In the genomic region with DNA sequence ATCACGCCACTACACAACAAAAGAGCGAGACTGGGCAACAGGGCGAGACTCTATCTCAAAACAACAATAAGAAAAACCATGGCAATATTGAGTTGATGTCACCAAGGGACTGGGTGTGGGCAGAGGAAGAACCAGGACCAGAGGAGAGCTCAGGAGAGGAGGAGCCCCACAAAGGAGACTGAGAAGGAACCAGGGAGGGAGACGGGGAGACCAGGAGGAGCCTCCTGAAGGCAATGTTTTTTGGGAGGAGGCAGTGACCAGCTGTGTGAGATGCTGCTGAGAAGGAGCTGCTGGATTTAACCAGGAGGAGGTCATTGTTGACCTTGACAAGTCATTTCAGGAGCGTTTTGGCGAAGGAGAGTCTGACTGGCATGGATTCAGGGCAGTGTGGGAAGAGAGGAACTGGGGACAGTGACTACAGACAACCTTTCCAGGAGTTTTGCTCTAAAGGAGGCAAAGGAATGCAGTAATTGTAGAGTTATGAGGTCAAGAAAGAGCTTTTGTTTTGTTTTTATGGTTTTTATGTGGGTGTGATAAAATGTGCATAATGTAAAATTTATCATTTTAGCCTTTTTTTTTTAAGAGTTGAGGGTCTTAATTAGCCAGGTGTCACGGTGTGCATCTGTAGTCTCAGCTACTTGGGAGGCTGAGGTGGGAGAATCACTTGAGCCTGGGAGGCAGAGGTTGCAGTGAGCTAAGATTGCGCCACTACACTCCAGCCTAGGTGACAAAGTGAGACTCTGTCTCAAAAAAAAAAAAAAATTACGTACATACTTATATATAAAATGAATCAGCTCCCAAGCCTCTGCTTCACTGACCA, we compare ENCODE assay signal across 19 cellular contexts. TPM values are rescaled to one million over a fixed set of nuclear protein-coding genes. Genes with fewer than 3 reads are reported as not detected.
A peak's percentile ranks its signal among the peaks of the same experiment; 100 is the strongest.
DNase-seq lines count a peak whose midpoint lies in the region; ATAC-seq and TF ChIP-seq lines count a peak whose summit lies in the region.
"Had no signal": no experiment of that assay in that cellular context is flagged by ENCODE, and none has a peak within 500 bp of the region (broad histone marks: within the 10 kb centered on the region; RNA-seq: fewer than 3 reads in every experiment).

No MANE protein-coding gene starts in this region.

- H3K27ac Mint-ChIP-seq in activated naive CD4-positive, alpha-beta T cell treated with anti-CD3 and anti-CD28 coated beads, Interleukin-2, amount 50 U/mL, for 72 hours: peak overlapping the region; percentile 9 to 79
- peak overlapping the region; percentile 13 for H3K27ac Mint-ChIP-seq in activated CD8-positive, alpha-beta T cell treated with anti-CD3 and anti-CD28 coated beads, Interleukin-2, amount 10 ng/mL, durations not matched to agents 7 days and 5 days
- H3K27ac Mint-ChIP-seq in natural killer cell: no peak overlapping the region
- H3K27ac Mint-ChIP-seq: activated CD4-positive, alpha-beta T cell treated with anti-CD3 and anti-CD28 coated beads, Interleukin-2, amount 10 ng/mL, durations not matched to agents 24 days and 14 days; activated T-helper 2 cell treated with anti-CD3 and anti-CD28 coated beads, Interferon-gamma antibody, Interleukin-2, Interleukin-4, amounts not matched to agents 10 μg/mL and 5 μg/mL and 100 μg/mL, durations not matched to agents 14 hours and 24 hours and 36 hours had no signal

- DNase-seq in activated naive CD4-positive, alpha-beta T cell treated with anti-CD3 and anti-CD28 coated beads, Interleukin-2, amount 50 U/mL, for 72 hours (ENCODE audit: low spot score in 2 of 2): no peak
- no peak for DNase-seq in activated naive CD4-positive, alpha-beta T cell treated with Interleukin-2 at 50 U/mL for 16 hours
- no peak for DNase-seq in activated CD8-positive, alpha-beta T cell treated with anti-CD3 and anti-CD28 coated beads, Interleukin-2, amount 10 ng/mL, durations not matched to agents 7 days and 5 days
- DNase-seq in osteoblast (ENCODE audit: insufficient read length, low spot score, missing footprints) (peak; percentile 85), natural killer cell (no peak), body of pancreas (no peak)
- DNase-seq: ACHN; activated CD4-positive, alpha-beta T cell treated with anti-CD3 and anti-CD28 coated beads, Interleukin-2, amount 10 ng/mL, durations not matched to agents 24 days and 14 days; effector CD4-positive, alpha-beta T cell; Karpas-422; midbrain; NCI-H1694 treated with DMSO at 0.1 percent for 48 hours; NCI-H510A treated with DMSO at 0.1 percent for 48 hours; pancreas; stimulated activated CD4-positive, alpha-beta T cell treated with anti-CD3 and anti-CD28 coated beads, Interleukin-12 subunit alpha, Interleukin-12 subunit beta, amount 100 ng/mL, for 4 hours; T-helper 2 cell had no signal

- no peaks in the 10 kb centered on the region for H3K27me3 Mint-ChIP-seq in activated CD8-positive, alpha-beta T cell treated with anti-CD3 and anti-CD28 coated beads, Interleukin-2, amount 10 ng/mL, durations not matched to agents 7 days and 5 days (ENCODE audit: low read depth)
- H3K27me3 Mint-ChIP-seq in natural killer cell (ENCODE audit: low read depth in 2 of 2): no peaks in the 10 kb centered on the region
- H3K27me3 Mint-ChIP-seq: activated CD4-positive, alpha-beta T cell treated with anti-CD3 and anti-CD28 coated beads, Interleukin-2, amount 10 ng/mL, durations not matched to agents 24 days and 14 days had no signal

- H3K9me3 ChIP-seq in osteoblast (ENCODE audit: low read depth, low read length) (no peaks in the 10 kb centered on the region), body of pancreas (no peaks in the 10 kb centered on the region)
- H3K9me3 ChIP-seq: HAP-1, pancreas had no signal

- POLR2A ChIA-PET in activated CD8-positive, alpha-beta T cell treated with anti-CD3 and anti-CD28 coated beads, Interleukin-2, amount 10 ng/mL, durations not matched to agents 7 days and 5 days (lab: Charles Lee): no interaction called here

- no peak overlapping the region for H2AFZ ChIP-seq in osteoblast (ENCODE audit: low read length)

- H3K4me3 Mint-ChIP-seq in activated CD8-positive, alpha-beta T cell treated with anti-CD3 and anti-CD28 coated beads, Interleukin-2, amount 10 ng/mL, durations not matched to agents 7 days and 5 days: no peak overlapping the region
- no peak overlapping the region for H3K4me3 Mint-ChIP-seq in natural killer cell
- H3K4me3 Mint-ChIP-seq: activated CD4-positive, alpha-beta T cell treated with anti-CD3 and anti-CD28 coated beads, Interleukin-2, amount 10 ng/mL, durations not matched to agents 24 days and 14 days had no signal

- no peak for ATAC-seq in activated naive CD4-positive, alpha-beta T cell treated with anti-CD3 and anti-CD28 coated beads, Interleukin-2, amount 50 U/mL, for 72 hours
- ATAC-seq in activated CD8-positive, alpha-beta T cell treated with anti-CD3 and anti-CD28 coated beads, Interleukin-2, amount 10 ng/mL, durations not matched to agents 7 days and 5 days: no peak
- ATAC-seq in natural killer cell (no peak), body of pancreas (no peak)
- ATAC-seq: Panc1, pancreas had no signal

- peaks cover 3% of the 10 kb centered on the region for H4K20me1 ChIP-seq in osteoblast (ENCODE audit: insufficient read depth, low read length)

- H3K4me1 ChIP-seq in osteoblast (ENCODE audit: insufficient read depth, low read length) (peaks cover 43% of the 10 kb centered on the region), body of pancreas (no peaks in the 10 kb centered on the region)
- H3K4me1 ChIP-seq: pancreas had no signal

- peak overlapping the region; percentile 56 for H3K4me2 ChIP-seq in osteoblast (ENCODE audit: insufficient read depth, low read length)

- H3K79me2 ChIP-seq in osteoblast (ENCODE audit: insufficient read depth, low read length): no peaks in the 10 kb centered on the region

- no peak for TF ChIP-seq POLR2A in body of pancreas (IDR thresholded peaks at IDR 0.05)

- intact Hi-C loops in natural killer cell (cut with micrococcal nuclease): no loop called here
- intact Hi-C loops in body of pancreas (cut with DNase I): no loop called here

- CTCF ChIA-PET in activated CD8-positive, alpha-beta T cell treated with anti-CD3 and anti-CD28 coated beads, Interleukin-2, amount 10 ng/mL, durations not matched to agents 7 days and 5 days (lab: Charles Lee): interaction anchor here (0.7 to 2.7 kb wide), 4 partner anchors 9 to 58 kb away, joined by 3 to 12 read pairs (median 4); no protein-coding TSS in a partner anchor

- no peaks in the 10 kb centered on the region for H3K4me1 Mint-ChIP-seq in activated CD8-positive, alpha-beta T cell treated with anti-CD3 and anti-CD28 coated beads, Interleukin-2, amount 10 ng/mL, durations not matched to agents 7 days and 5 days (ENCODE audit: low read depth)
- no peaks in the 10 kb centered on the region for H3K4me1 Mint-ChIP-seq in natural killer cell
- H3K4me1 Mint-ChIP-seq: activated CD4-positive, alpha-beta T cell treated with anti-CD3 and anti-CD28 coated beads, Interleukin-2, amount 10 ng/mL, durations not matched to agents 24 days and 14 days had no signal

- 72 to 79% methylated on average over 9 of the region's 9 CpGs for WGBS in body of pancreas, 2 donors

- H3K27ac ChIP-seq in osteoblast (ENCODE audit: low read depth, low read length): peak overlapping the region; percentile 80
- H3K27ac ChIP-seq in body of pancreas: no peak overlapping the region
- H3K27ac ChIP-seq: pancreas had no signal

- H3K27me3 ChIP-seq in osteoblast (ENCODE audit: insufficient read depth, low read length) (no peaks in the 10 kb centered on the region), body of pancreas (no peaks in the 10 kb centered on the region)
- H3K27me3 ChIP-seq: pancreas had no signal

- peaks cover 11% of the 10 kb centered on the region for H3K36me3 ChIP-seq in osteoblast (ENCODE audit: insufficient read depth, low read length)
- no peaks in the 10 kb centered on the region for H3K36me3 ChIP-seq in body of pancreas (replicated peaks in 1 of 2; ENCODE audit: insufficient read depth in 1 of 2, low read depth in 2 of 2)

- no peak for TF ChIP-seq CTCF in osteoblast (IDR thresholded peaks at IDR 0.05; ENCODE audit: extremely low read depth, low read depth, low read length)
- TF ChIP-seq CTCF in natural killer cell (IDR thresholded peaks at IDR 0.05): no peak
- TF ChIP-seq CTCF in body of pancreas (IDR thresholded peaks at IDR 0.05): no peak

- H3K36me3 Mint-ChIP-seq in activated naive CD4-positive, alpha-beta T cell treated with anti-CD3 and anti-CD28 coated beads, Interleukin-2, amount 50 U/mL, for 72 hours: no peaks in the 10 kb centered on the region
- peaks cover 2% of the 10 kb centered on the region for H3K36me3 Mint-ChIP-seq in activated CD8-positive, alpha-beta T cell treated with anti-CD3 and anti-CD28 coated beads, Interleukin-2, amount 10 ng/mL, durations not matched to agents 7 days and 5 days (ENCODE audit: low read depth)
- H3K36me3 Mint-ChIP-seq in natural killer cell: no peaks in the 10 kb centered on the region

- no peaks in the 10 kb centered on the region for H3K9me3 Mint-ChIP-seq in activated naive CD4-positive, alpha-beta T cell treated with anti-CD3 and anti-CD28 coated beads, Interleukin-2, amount 50 U/mL, for 72 hours
- no peaks in the 10 kb centered on the region for H3K9me3 Mint-ChIP-seq in activated CD8-positive, alpha-beta T cell treated with anti-CD3 and anti-CD28 coated beads, Interleukin-2, amount 10 ng/mL, durations not matched to agents 7 days and 5 days (ENCODE audit: insufficient read depth)
- H3K9me3 Mint-ChIP-seq in natural killer cell: no peaks in the 10 kb centered on the region
- H3K9me3 Mint-ChIP-seq: activated CD4-positive, alpha-beta T cell treated with anti-CD3 and anti-CD28 coated beads, Interleukin-2, amount 10 ng/mL, durations not matched to agents 24 days and 14 days; activated T-helper 2 cell treated with anti-CD3 and anti-CD28 coated beads, Interferon-gamma antibody, Interleukin-2, Interleukin-4, amounts not matched to agents 10 μg/mL and 5 μg/mL and 100 μg/mL, durations not matched to agents 14 hours and 24 hours and 36 hours had no signal

- no peak overlapping the region for H3K4me3 ChIP-seq in osteoblast (ENCODE audit: insufficient read depth, low read length)
- no peak overlapping the region for H3K4me3 ChIP-seq in body of pancreas
- H3K4me3 ChIP-seq: HAP-1, pancreas had no signal

RNA-seq across cellular contexts. Expression of a gene that starts 17.9 kb away (rescaled TPM):
- total RNA-seq in activated naive CD4-positive, alpha-beta T cell treated with anti-CD3 and anti-CD28 coated beads, Interleukin-2, amount 50 U/mL, for 72 hours: 10 to 100 TPM; 25.6 to 35.9 TPM
- 10 to 100 TPM; 25.5 to 27.7 TPM for total RNA-seq in activated CD8-positive, alpha-beta T cell treated with anti-CD3 and anti-CD28 coated beads, Interleukin-2, amount 10 ng/mL, durations not matched to agents 7 days and 5 days
- total RNA-seq in osteoblast: 16.2 and 16.3 TPM in 2 replicates
- 10 to 100 TPM in 2 of 3 donors, 1 to 10 TPM in 1; 8.8 to 12.0 (median 11.3) TPM for total RNA-seq in natural killer cell
- total RNA-seq in body of pancreas: 10 to 100 TPM in 1 of 2 donors, 1 to 10 TPM in 1; 6.3 to 11.4 TPM

RNA-seq across cellular contexts. Expression of a gene that starts 18.3 kb away (rescaled TPM):
- 10 to 100 TPM; 33.9 to 38.3 TPM for total RNA-seq in activated naive CD4-positive, alpha-beta T cell treated with anti-CD3 and anti-CD28 coated beads, Interleukin-2, amount 50 U/mL, for 72 hours
- 10 to 100 TPM; 31.8 to 34.9 TPM for total RNA-seq in activated CD8-positive, alpha-beta T cell treated with anti-CD3 and anti-CD28 coated beads, Interleukin-2, amount 10 ng/mL, durations not matched to agents 7 days and 5 days
- total RNA-seq in osteoblast: 34.7 and 34.8 TPM in 2 replicates
- 10 to 100 TPM; 28.2 to 34.5 (median 30.4) TPM for total RNA-seq in natural killer cell
- total RNA-seq in body of pancreas: 10 to 100 TPM; 37.4 to 89.7 TPM

RNA-seq across cellular contexts. Expression of a gene that starts 28.3 kb away (rescaled TPM):
- 10 to 100 TPM; 15.6 to 16.9 TPM for total RNA-seq in activated naive CD4-positive, alpha-beta T cell treated with anti-CD3 and anti-CD28 coated beads, Interleukin-2, amount 50 U/mL, for 72 hours
- total RNA-seq in activated CD8-positive, alpha-beta T cell treated with anti-CD3 and anti-CD28 coated beads, Interleukin-2, amount 10 ng/mL, durations not matched to agents 7 days and 5 days: 10 to 100 TPM; 12.2 to 13.7 TPM
- total RNA-seq in osteoblast (19.2 and 20.3 TPM in 2 replicates), natural killer cell (1 to 10 TPM; 6.3 to 9.3 (median 8.4) TPM), body of pancreas (10 to 100 TPM; 14.5 to 20.1 TPM)

RNA-seq across cellular contexts. Expression of a gene that starts 28.6 kb away (rescaled TPM):
- total RNA-seq in activated naive CD4-positive, alpha-beta T cell treated with anti-CD3 and anti-CD28 coated beads, Interleukin-2, amount 50 U/mL, for 72 hours: 10 to 100 TPM; 46.2 to 54.3 TPM
- 10 to 100 TPM; 57.9 to 58.8 TPM for total RNA-seq in activated CD8-positive, alpha-beta T cell treated with anti-CD3 and anti-CD28 coated beads, Interleukin-2, amount 10 ng/mL, durations not matched to agents 7 days and 5 days
- total RNA-seq in osteoblast (121 and 137 TPM in 2 replicates), natural killer cell (100 to 1,000 TPM in 1 of 3 donors, 10 to 100 TPM in 2; 78.0 to 101 (median 90.9) TPM), body of pancreas (100 to 1,000 TPM in 1 of 2 donors, 10 to 100 TPM in 1; 53.2 to 138 TPM)

RNA-seq across cellular contexts. Expression of a gene that starts 36.0 kb away (rescaled TPM):
- total RNA-seq in activated naive CD4-positive, alpha-beta T cell treated with anti-CD3 and anti-CD28 coated beads, Interleukin-2, amount 50 U/mL, for 72 hours: 10 to 100 TPM in 1 of 2 donors, 1 to 10 TPM in 1; 9.4 to 10.2 TPM
- 10 to 100 TPM; 19.0 to 21.7 TPM for total RNA-seq in activated CD8-positive, alpha-beta T cell treated with anti-CD3 and anti-CD28 coated beads, Interleukin-2, amount 10 ng/mL, durations not matched to agents 7 days and 5 days
- total RNA-seq in osteoblast: 21.4 and 23.0 TPM in 2 replicates
- total RNA-seq in natural killer cell: 10 to 100 TPM in 2 of 3 donors, 1 to 10 TPM in 1; 7.7 to 12.3 (median 11.2) TPM
- total RNA-seq in body of pancreas: 10 to 100 TPM; 15.0 to 17.1 TPM

Comparison
In these comparisons a context has a peak if more than half of its experiments do, and no peak if none do; other contexts are left out.
1. H3K27ac Mint-ChIP-seq: peak in activated naive CD4-positive, alpha-beta T cell treated with anti-CD3 and anti-CD28 coated beads, Interleukin-2, amount 50 U/mL, for 72 hours (2 of 2) and activated CD8-positive, alpha-beta T cell treated with anti-CD3 and anti-CD28 coated beads, Interleukin-2, amount 10 ng/mL, durations not matched to agents 7 days and 5 days (single experiment); none in natural killer cell (0 of 2).